ENCODE assay signal across 1 cellular context in genomic region chr6:72286911-72287311, GRCh38.
A peak's percentile ranks its signal among the peaks of the same experiment; 100 is the strongest.
TF ChIP-seq lines count a peak whose summit lies in the region.

No MANE protein-coding gene starts in this region.

TF ChIP-seq in SK-N-SH, 30 proteins besides CTCF, POLR2A, EP300 and RAD21 (continued from another document):
- TF ChIP-seq ZBTB33 (IDR thresholded peaks at IDR 0.05; ENCODE audit: borderline replicate concordance, low read depth) (no peak), SMC3 (IDR thresholded peaks at IDR 0.05; ENCODE audit: low read depth, low read length) (no peak), PBX3 (IDR thresholded peaks at IDR 0.05) (peak; percentile 92), JUND (IDR thresholded peaks at IDR 0.05) (peak; percentile 82), FOXM1 (IDR thresholded peaks at IDR 0.05; ENCODE audit: low read depth) (no peak), USF1 (IDR thresholded peaks at IDR 0.05; ENCODE audit: borderline replicate concordance, low read depth) (no peak), CHD2 (IDR thresholded peaks at IDR 0.05; ENCODE audit: low read length, partially characterized antibody) (no peak)
